ENCODE assay signal across 11 cellular contexts in the genomic region with DNA sequence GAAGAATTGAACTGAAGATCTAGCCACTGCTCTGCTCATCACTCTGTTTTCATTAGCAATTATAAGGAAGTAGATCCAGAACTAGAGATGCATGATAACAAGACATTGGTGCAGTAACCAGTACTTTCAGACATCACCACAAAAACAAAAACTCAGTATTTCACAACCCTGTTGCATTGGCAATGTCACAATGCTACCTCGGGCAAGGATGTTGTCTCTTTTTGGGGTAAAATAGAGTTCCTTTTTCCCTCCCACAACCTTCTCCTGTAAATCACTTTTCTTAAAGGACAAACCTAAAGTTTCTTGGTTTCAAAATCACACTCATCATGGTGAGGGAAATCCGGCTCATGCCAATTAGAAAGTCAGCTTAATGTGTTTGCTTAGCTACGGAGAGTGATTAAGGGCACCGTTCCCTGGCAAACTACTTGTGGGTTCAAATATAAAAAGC.
A peak's percentile ranks its signal among the peaks of the same experiment; 100 is the strongest.
DNase-seq lines count a peak whose midpoint lies in the region; ATAC-seq and TF ChIP-seq lines count a peak whose summit lies in the region.
"Had no signal": no experiment of that assay in that cellular context is flagged by ENCODE, and none has a peak within 500 bp of the region (broad histone marks: within the 10 kb centered on the region; RNA-seq: fewer than 3 reads in every experiment).

No MANE protein-coding gene starts in this region.

- peak overlapping the region; percentile 75 to 89 (median 82) for H3K27ac Mint-ChIP-seq in CD14-positive monocyte
- H3K27ac Mint-ChIP-seq in activated CD8-positive, alpha-beta memory T cell treated with anti-CD3 and anti-CD28 coated beads, Interleukin-2, amount 10 ng/mL, durations not matched to agents 7 days and 5 days: no peak overlapping the region

- CTCF ChIA-PET in activated CD8-positive, alpha-beta memory T cell treated with anti-CD3 and anti-CD28 coated beads, Interleukin-2, amount 10 ng/mL, durations not matched to agents 7 days and 5 days (lab: Charles Lee): no interaction called here

- no peak for TF ChIP-seq CTCF in CD14-positive monocyte (IDR thresholded peaks at IDR 0.05)

- DNase-seq in CD14-positive monocyte (ENCODE audit: low spot score) (peak; percentile 49), NOMO-1 (lab: John Stamatoyannopoulos, UW; ENCODE audit: unreplicated experiment in 2 of 2) (peak; percentile 85 to 93), putamen (ENCODE audit: low spot score) (no peak), NCI-H1930 (lab: John Stamatoyannopoulos, UW) (no peak)
- no peak for DNase-seq in activated CD8-positive, alpha-beta memory T cell treated with anti-CD3 and anti-CD28 coated beads, Interleukin-2, amount 10 ng/mL, durations not matched to agents 7 days and 5 days
- DNase-seq in activated T-cell treated with anti-CD3 and anti-CD28 coated beads, Interleukin-2, amount 50 U/mL, for 1 hour: no peak
- DNase-seq: left colon, NCI-H1105, substantia nigra had no signal

- peak; percentile 37 for ATAC-seq in GM19397 (IDR thresholded peaks at IDR 0.05; ENCODE audit: unreplicated experiment)
- ATAC-seq in HG03060 (IDR thresholded peaks at IDR 0.05; ENCODE audit: low read depth, unreplicated experiment): peak; percentile 49
- no peak for ATAC-seq in activated CD8-positive, alpha-beta memory T cell treated with anti-CD3 and anti-CD28 coated beads, Interleukin-2, amount 10 ng/mL, durations not matched to agents 7 days and 5 days
- ATAC-seq: left colon had no signal

- H3K4me3 Mint-ChIP-seq in CD14-positive monocyte: peak overlapping the region; percentile 0 to 46
- H3K4me3 Mint-ChIP-seq in activated CD8-positive, alpha-beta memory T cell treated with anti-CD3 and anti-CD28 coated beads, Interleukin-2, amount 10 ng/mL, durations not matched to agents 7 days and 5 days: no peak overlapping the region

- H3K36me3 Mint-ChIP-seq in CD14-positive monocyte: peaks cover 0 to 3% of the 10 kb centered on the region in 2 donors
- no peaks in the 10 kb centered on the region for H3K36me3 Mint-ChIP-seq in activated CD8-positive, alpha-beta memory T cell treated with anti-CD3 and anti-CD28 coated beads, Interleukin-2, amount 10 ng/mL, durations not matched to agents 7 days and 5 days

- peaks cover 55% of the 10 kb centered on the region for H3K4me1 Mint-ChIP-seq in CD14-positive monocyte
- no peaks in the 10 kb centered on the region for H3K4me1 Mint-ChIP-seq in activated CD8-positive, alpha-beta memory T cell treated with anti-CD3 and anti-CD28 coated beads, Interleukin-2, amount 10 ng/mL, durations not matched to agents 7 days and 5 days

- peaks cover 0 to 1% (median 0%) of the 10 kb centered on the region in 3 donors for H3K27me3 Mint-ChIP-seq in CD14-positive monocyte (ENCODE audit: low read depth in 3 of 3)
- H3K27me3 Mint-ChIP-seq in activated CD8-positive, alpha-beta memory T cell treated with anti-CD3 and anti-CD28 coated beads, Interleukin-2, amount 10 ng/mL, durations not matched to agents 7 days and 5 days: no peaks in the 10 kb centered on the region

- intact Hi-C loops in CD14-positive monocyte (cut with micrococcal nuclease): loop anchor here in 1 of 2 donors (10.0 kb wide), 1 partner anchor 92 kb away; no protein-coding TSS in a partner anchor

- H3K9me3 Mint-ChIP-seq in CD14-positive monocyte: peaks cover 0 to 4% (median 3%) of the 10 kb centered on the region in 7 donors
- H3K9me3 Mint-ChIP-seq in activated CD8-positive, alpha-beta memory T cell treated with anti-CD3 and anti-CD28 coated beads, Interleukin-2, amount 10 ng/mL, durations not matched to agents 7 days and 5 days (ENCODE audit: low read depth): peaks cover 2% of the 10 kb centered on the region

Comparison
In these comparisons a context has a peak if more than half of its experiments do, and no peak if none do; other contexts are left out.
1. DNase-seq: peak in CD14-positive monocyte (single experiment) and NOMO-1 (2 of 2); none in activated CD8-positive, alpha-beta memory T cell treated with anti-CD3 and anti-CD28 coated beads, Interleukin-2, amount 10 ng/mL, durations not matched to agents 7 days and 5 days (single experiment), activated T-cell treated with anti-CD3 and anti-CD28 coated beads, Interleukin-2, amount 50 U/mL, for 1 hour (single experiment), putamen (single experiment) and NCI-H1930 (0 of 2).